Comparison of ENCODE assay signal across 24 cellular contexts in genomic region chr5:169263591-169263990, GRCh38. TPM values are rescaled to one million over a fixed set of nuclear protein-coding genes. Genes with fewer than 3 reads are reported as not detected.
"Had no signal": no experiment of that assay in that cellular context is flagged by ENCODE, and none has a peak within 500 bp of the region (broad histone marks: within the 10 kb centered on the region; RNA-seq: fewer than 3 reads in every experiment).

No MANE protein-coding gene starts in this region.

- H3K4me3 Mint-ChIP-seq: naive thymus-derived CD8-positive, alpha-beta T cell; type B pancreatic cell had no signal

- H3K27me3 ChIP-seq: foreskin keratinocyte, gastroesophageal sphincter, heart left ventricle, hepatocyte, left lung, neutrophil, pancreas, right lobe of liver, stomach, testis, tibial artery had no signal

- ATAC-seq: foreskin keratinocyte; gastroesophageal sphincter; heart left ventricle; left lung; naive thymus-derived CD8-positive, alpha-beta T cell; pancreas; right lobe of liver had no signal

- H3K9me3 Mint-ChIP-seq: type B pancreatic cell had no signal

- H3K36me3 ChIP-seq: gastroesophageal sphincter, heart left ventricle, left lung, neutrophil, pancreas, right lobe of liver, stomach, tibial artery had no signal

- H3K4me2 ChIP-seq: hepatocyte had no signal

- H3K27ac Mint-ChIP-seq: naive thymus-derived CD8-positive, alpha-beta T cell; progenitor cell of endocrine pancreas; type B pancreatic cell had no signal

- H3K36me3 Mint-ChIP-seq: naive thymus-derived CD8-positive, alpha-beta T cell; type B pancreatic cell had no signal

- DNase-seq: dorsolateral prefrontal cortex; effector CD4-positive, alpha-beta T cell; foreskin keratinocyte; heart left ventricle; left cardiac atrium; left lung; mesendoderm; naive thymus-derived CD8-positive, alpha-beta T cell; pancreas; right lobe of liver; small intestine; stimulated activated CD4-positive, alpha-beta T cell treated with anti-CD3 and anti-CD28 coated beads, Interleukin-15, amount 100 ng/mL, for 24 hours; stimulated activated CD4-positive, alpha-beta T cell treated with anti-CD3 and anti-CD28 coated beads, Interleukin-4, amount 100 ng/mL, for 1 hour; stimulated activated CD8-positive, alpha-beta memory T cell treated with anti-CD3 and anti-CD28 coated beads, Interleukin-4, amount 100 ng/mL, for 48 hours; stimulated activated naive CD4-positive, alpha-beta T cell treated with Interleukin-2 at 50 U/mL for 16 hours; stomach; testis; tibial artery had no signal

- H3K9me3 ChIP-seq: gastroesophageal sphincter, heart left ventricle, left lung, neutrophil, pancreas, right lobe of liver, stomach, testis, tibial artery had no signal

- H3K4me3 ChIP-seq: dorsolateral prefrontal cortex, gastroesophageal sphincter, heart left ventricle, hepatocyte, left lung, pancreas, right lobe of liver, stomach, testis, tibial artery had no signal

- H3K4me1 ChIP-seq: left lung, pancreas, right lobe of liver, stomach, testis had no signal

- H3K4me1 Mint-ChIP-seq: naive thymus-derived CD8-positive, alpha-beta T cell had no signal

- H3K27ac ChIP-seq: dorsolateral prefrontal cortex, foreskin keratinocyte, gastroesophageal sphincter, heart left ventricle, hepatocyte, left lung, neutrophil, pancreas, right lobe of liver, stomach, testis, tibial artery had no signal

RNA-seq across cellular contexts. Expression of gene SLIT3, which starts 37.3 kb away (rescaled TPM):
- total RNA-seq: myocyte; naive thymus-derived CD8-positive, alpha-beta T cell had no signal
